ENCODE assay signal across 3 cellular contexts in the genomic region with DNA sequence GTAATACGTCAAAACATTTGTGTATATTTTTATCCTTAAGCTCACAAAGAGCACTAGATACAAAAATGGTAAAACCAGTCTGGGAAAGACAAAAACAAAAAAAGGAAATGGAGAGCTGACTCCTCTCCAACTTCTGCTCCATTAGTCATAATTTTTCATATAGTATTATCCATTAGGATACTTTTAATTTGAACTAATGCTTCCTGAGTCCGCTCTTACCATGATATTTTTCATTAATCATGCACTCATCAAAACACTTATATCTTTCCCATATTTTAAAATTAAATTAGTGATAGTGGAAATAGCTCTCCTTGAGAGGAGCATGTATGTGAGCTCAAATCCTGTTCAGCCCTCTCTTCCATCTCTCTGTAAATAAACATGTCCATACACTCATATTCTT.
TF ChIP-seq lines count a peak whose summit lies in the region.

No MANE protein-coding gene starts in this region.

TF ChIP-seq in SK-N-SH treated with all-trans-retinoic acid at 6 μM for 48 hours, 23 proteins besides CTCF, POLR2A, EP300 and RAD21 (continued from another document):
- TF ChIP-seq, protein P1, sequence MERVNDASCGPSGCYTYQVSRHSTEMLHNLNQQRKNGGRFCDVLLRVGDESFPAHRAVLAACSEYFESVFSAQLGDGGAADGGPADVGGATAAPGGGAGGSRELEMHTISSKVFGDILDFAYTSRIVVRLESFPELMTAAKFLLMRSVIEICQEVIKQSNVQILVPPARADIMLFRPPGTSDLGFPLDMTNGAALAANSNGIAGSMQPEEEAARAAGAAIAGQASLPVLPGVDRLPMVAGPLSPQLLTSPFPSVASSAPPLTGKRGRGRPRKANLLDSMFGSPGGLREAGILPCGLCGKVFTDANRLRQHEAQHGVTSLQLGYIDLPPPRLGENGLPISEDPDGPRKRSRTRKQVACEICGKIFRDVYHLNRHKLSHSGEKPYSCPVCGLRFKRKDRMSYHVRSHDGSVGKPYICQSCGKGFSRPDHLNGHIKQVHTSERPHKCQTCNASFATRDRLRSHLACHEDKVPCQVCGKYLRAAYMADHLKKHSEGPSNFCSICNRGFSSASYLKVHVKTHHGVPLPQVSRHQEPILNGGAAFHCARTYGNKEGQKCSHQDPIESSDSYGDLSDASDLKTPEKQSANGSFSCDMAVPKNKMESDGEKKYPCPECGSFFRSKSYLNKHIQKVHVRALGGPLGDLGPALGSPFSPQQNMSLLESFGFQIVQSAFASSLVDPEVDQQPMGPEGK (CRISPR knock-in tag; IDR thresholded peaks at IDR 0.05; ENCODE audit: borderline replicate concordance) = no peak
- peak; percentile 48; the same call in 1 of the 2 replicates for TF ChIP-seq ZFP3 (CRISPR knock-in tag; IDR thresholded peaks at IDR 0.05)
- TF ChIP-seq PPARA (CRISPR knock-in tag; IDR thresholded peaks at IDR 0.05; ENCODE audit: borderline replicate concordance) = no peak
- TF ChIP-seq POU6F1 (CRISPR knock-in tag; IDR thresholded peaks at IDR 0.05; ENCODE audit: borderline replicate concordance, low read depth) = peak; percentile 83; the same call in 1 of the 2 replicates

TF ChIP-seq in SK-N-SH, 30 proteins besides CTCF, POLR2A, EP300 and RAD21 (continued from another document):
- TF ChIP-seq, protein P2, sequence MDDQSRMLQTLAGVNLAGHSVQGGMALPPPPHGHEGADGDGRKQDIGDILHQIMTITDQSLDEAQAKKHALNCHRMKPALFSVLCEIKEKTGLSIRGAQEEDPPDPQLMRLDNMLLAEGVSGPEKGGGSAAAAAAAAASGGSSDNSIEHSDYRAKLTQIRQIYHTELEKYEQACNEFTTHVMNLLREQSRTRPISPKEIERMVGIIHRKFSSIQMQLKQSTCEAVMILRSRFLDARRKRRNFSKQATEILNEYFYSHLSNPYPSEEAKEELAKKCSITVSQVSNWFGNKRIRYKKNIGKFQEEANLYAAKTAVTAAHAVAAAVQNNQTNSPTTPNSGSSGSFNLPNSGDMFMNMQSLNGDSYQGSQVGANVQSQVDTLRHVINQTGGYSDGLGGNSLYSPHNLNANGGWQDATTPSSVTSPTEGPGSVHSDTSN (IDR thresholded peaks at IDR 0.05) = no peak

TF ChIP-seq in K562, 482 proteins besides CTCF, POLR2A, EP300 and RAD21 (continued from another document):
- TF ChIP-seq, protein P3, sequence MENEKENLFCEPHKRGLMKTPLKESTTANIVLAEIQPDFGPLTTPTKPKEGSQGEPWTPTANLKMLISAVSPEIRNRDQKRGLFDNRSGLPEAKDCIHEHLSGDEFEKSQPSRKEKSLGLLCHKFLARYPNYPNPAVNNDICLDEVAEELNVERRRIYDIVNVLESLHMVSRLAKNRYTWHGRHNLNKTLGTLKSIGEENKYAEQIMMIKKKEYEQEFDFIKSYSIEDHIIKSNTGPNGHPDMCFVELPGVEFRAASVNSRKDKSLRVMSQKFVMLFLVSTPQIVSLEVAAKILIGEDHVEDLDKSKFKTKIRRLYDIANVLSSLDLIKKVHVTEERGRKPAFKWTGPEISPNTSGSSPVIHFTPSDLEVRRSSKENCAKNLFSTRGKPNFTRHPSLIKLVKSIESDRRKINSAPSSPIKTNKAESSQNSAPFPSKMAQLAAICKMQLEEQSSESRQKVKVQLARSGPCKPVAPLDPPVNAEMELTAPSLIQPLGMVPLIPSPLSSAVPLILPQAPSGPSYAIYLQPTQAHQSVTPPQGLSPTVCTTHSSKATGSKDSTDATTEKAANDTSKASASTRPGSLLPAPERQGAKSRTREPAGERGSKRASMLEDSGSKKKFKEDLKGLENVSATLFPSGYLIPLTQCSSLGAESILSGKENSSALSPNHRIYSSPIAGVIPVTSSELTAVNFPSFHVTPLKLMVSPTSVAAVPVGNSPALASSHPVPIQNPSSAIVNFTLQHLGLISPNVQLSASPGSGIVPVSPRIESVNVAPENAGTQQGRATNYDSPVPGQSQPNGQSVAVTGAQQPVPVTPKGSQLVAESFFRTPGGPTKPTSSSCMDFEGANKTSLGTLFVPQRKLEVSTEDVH (IDR thresholded peaks at IDR 0.05; ENCODE audit: low read depth, partially characterized antibody) = no peak
- 0 out of 2 replicates have a peak, but pooled peaks have one; percentile 18 for TF ChIP-seq SAFB (IDR thresholded peaks at IDR 0.05; ENCODE audit: borderline replicate concordance, low read depth, low read length)
TF ChIP-seq in K562: peak in this region for 1.
